Comparison of ENCODE assay signal across 9 cellular contexts in the genomic region with DNA sequence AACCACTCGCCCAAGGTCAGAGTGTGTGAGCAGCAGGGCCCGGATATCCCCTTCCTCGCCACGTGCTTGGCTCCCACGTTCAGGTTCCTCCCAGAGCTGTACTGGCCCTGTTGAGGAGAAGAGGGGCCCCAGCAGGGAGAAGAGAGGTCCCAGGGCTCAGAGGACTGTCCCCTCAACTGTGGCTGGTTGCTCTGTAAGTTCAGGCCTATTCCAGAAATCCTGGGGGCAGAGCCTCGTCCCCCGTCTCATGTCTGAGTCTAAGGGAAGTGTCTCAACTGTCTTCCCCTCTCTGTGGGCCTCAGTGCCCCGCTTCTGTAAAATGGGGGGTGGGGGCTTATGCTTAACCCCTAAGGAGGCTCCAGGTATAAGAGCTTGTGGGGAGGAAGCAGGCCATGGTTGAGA. TPM values are rescaled to one million over a fixed set of nuclear protein-coding genes. Genes with fewer than 3 reads are reported as not detected.
DNase-seq lines count a peak whose midpoint lies in the region; ATAC-seq and TF ChIP-seq lines count a peak whose summit lies in the region.
"Had no signal": no experiment of that assay in that cellular context is flagged by ENCODE, and none has a peak within 500 bp of the region (broad histone marks: within the 10 kb centered on the region; RNA-seq: fewer than 3 reads in every experiment).

No MANE protein-coding gene starts in this region.

- intact Hi-C loops in colonic mucosa (cut with DNase I): no loop called here

- TF ChIP-seq CTCF in GM12864 (IDR thresholded peaks at IDR 0.05; ENCODE audit: low read depth, low read length, missing control alignments) (no peak), RWPE2 (IDR thresholded peaks at IDR 0.05; ENCODE audit: poor library complexity, severe bottlenecking) (no peak), colonic mucosa (IDR thresholded peaks at IDR 0.05) (no peak)

- peak overlapping the region; percentile 95 for H3K27ac ChIP-seq in RWPE2 (ENCODE audit: poor library complexity, severe bottlenecking)
- peak overlapping the region; percentile 70 for H3K27ac ChIP-seq in colonic mucosa
- H3K27ac ChIP-seq in skeletal muscle tissue (ENCODE audit: low read depth, low read length): peak overlapping the region; percentile 59

- DNase-seq in GM12864 (ENCODE audit: low read depth): no peak
- DNase-seq in RWPE2 (ENCODE audit: low spot score): no peak
- DNase-seq in colonic mucosa: no peak
- no peak for DNase-seq in NCI-H187 (lab: John Stamatoyannopoulos, UW)
- DNase-seq in NCI-H2171 treated with DMSO at 0.1 percent for 48 hours (lab: John Stamatoyannopoulos, UW): no peak
- no peak for DNase-seq in NCI-H345 treated with DMSO at 0.1 percent for 48 hours (lab: John Stamatoyannopoulos, UW; ENCODE audit: unreplicated experiment)
- no peak for DNase-seq in NCI-H774 (lab: John Stamatoyannopoulos, UW)

- peak overlapping the region in 1 of 2 donors; percentile 74 for H3K9ac ChIP-seq in colonic mucosa (ENCODE audit: low read depth in 2 of 2, low read length in 2 of 2)
- peak overlapping the region; percentile 45 to 62 (median 53) for H3K9ac ChIP-seq in skeletal muscle tissue (ENCODE audit: low read depth in 1 of 3, low read length in 3 of 3)

- H3K4me3 ChIP-seq in GM12864 (ENCODE audit: low read depth, low read length) (peak overlapping the region; percentile 23), RWPE2 (ENCODE audit: severe bottlenecking) (no peak overlapping the region), colonic mucosa (no peak overlapping the region), skeletal muscle tissue (ENCODE audit: low read length in 3 of 3) (peak overlapping the region in 1 of 3 donors; percentile 31)

- no peaks in the 10 kb centered on the region for H3K9me3 ChIP-seq in RWPE2 (ENCODE audit: severe bottlenecking)
- H3K9me3 ChIP-seq in colonic mucosa: no peaks in the 10 kb centered on the region
- H3K9me3 ChIP-seq in skeletal muscle tissue (ENCODE audit: control insufficient read depth in 3 of 3, low read length in 3 of 3): no peaks in the 10 kb centered on the region

- no peak; the same call in 2 of the 3 replicates for ATAC-seq in RWPE2 (ENCODE audit: low read depth)

- H3K27me3 ChIP-seq in RWPE2 (ENCODE audit: insufficient read depth, poor library complexity, severe bottlenecking): no peaks in the 10 kb centered on the region
- no peaks in the 10 kb centered on the region for H3K27me3 ChIP-seq in colonic mucosa
- H3K27me3 ChIP-seq in skeletal muscle tissue (ENCODE audit: control insufficient read depth in 3 of 3, insufficient read depth in 3 of 3, low read length in 3 of 3): no peaks in the 10 kb centered on the region

- peaks cover 45% of the 10 kb centered on the region for H3K36me3 ChIP-seq in RWPE2 (ENCODE audit: low read depth)
- no peaks in the 10 kb centered on the region for H3K36me3 ChIP-seq in colonic mucosa
- H3K36me3 ChIP-seq in skeletal muscle tissue (ENCODE audit: control insufficient read depth in 3 of 3, insufficient read depth in 3 of 3, low read length in 3 of 3): peaks cover 23 to 27% (median 26%) of the 10 kb centered on the region in 3 donors

- H3K4me1 ChIP-seq in RWPE2 (ENCODE audit: insufficient read depth, poor library complexity, severe bottlenecking) (peaks cover 31% of the 10 kb centered on the region), colonic mucosa (peaks cover 37% of the 10 kb centered on the region), skeletal muscle tissue (ENCODE audit: control insufficient read depth in 3 of 3, insufficient read depth in 3 of 3, low read length in 3 of 3) (peaks cover 47 to 57% (median 54%) of the 10 kb centered on the region in 3 donors)

RNA-seq across cellular contexts. Expression of a gene that starts 3.9 kb away (rescaled TPM):
- total RNA-seq in colonic mucosa: 10 to 100 TPM; 46.0 to 87.5 TPM
- 44.4 TPM for total RNA-seq in skeletal muscle tissue

RNA-seq across cellular contexts. Expression of a gene that starts 53.9 kb away (rescaled TPM):
- total RNA-seq in colonic mucosa: 1 to 10 TPM; 5.7 to 7.1 TPM
- total RNA-seq in skeletal muscle tissue: 79.3 TPM
- total RNA-seq: myocyte had no signal
